ENCODE assay signal across 20 cellular contexts in the genomic region with DNA sequence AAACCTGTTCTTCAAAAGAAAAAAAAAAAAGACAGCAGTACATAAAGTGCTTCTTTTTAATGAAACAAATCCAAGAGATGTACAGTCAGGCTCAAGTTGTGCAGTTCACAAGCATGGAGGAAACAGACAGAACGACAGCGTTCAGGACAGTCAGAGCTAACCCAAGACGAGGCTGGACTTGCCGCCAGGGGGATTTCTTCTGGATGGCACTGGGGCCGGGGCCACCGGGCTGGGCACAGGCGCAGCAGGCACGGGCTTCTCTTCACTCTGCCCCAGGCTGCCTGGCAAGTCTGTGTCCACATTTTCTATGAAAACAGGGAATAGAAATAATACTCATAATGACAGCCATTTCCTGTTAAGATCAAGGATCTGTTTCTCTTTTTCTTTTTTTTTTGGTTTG. TPM values are rescaled to one million over a fixed set of nuclear protein-coding genes. Genes with fewer than 3 reads are reported as not detected.
DNase-seq lines count a peak whose midpoint lies in the region; ATAC-seq and TF ChIP-seq lines count a peak whose summit lies in the region.
"Had no signal": no experiment of that assay in that cellular context is flagged by ENCODE, and none has a peak within 500 bp of the region (broad histone marks: within the 10 kb centered on the region; RNA-seq: fewer than 3 reads in every experiment).

No MANE protein-coding gene starts in this region.

- H3K9me3 Mint-ChIP-seq in activated T-cell treated with anti-CD3 and anti-CD28 coated beads, Interleukin-2, amount 50 U/mL, for 4 hours, result no peaks in the 10 kb centered on the region
- H3K9me3 Mint-ChIP-seq: activated naive CD8-positive, alpha-beta T cell treated with anti-CD3 and anti-CD28 coated beads, Interleukin-2, amount 10 ng/mL, durations not matched to agents 7 days and 5 days; natural killer cell; stimulated activated naive B cell treated with anti-CD40 and anti-IgM and Interleukin-4, amounts not matched to agents 10 μg/mL and 1 μg/mL and 100 μg/mL, for 72 hours had no signal

- no peaks in the 10 kb centered on the region for H3K27me3 ChIP-seq in prostate gland (replicated peaks; ENCODE audit: insufficient read depth)
- H3K27me3 ChIP-seq: breast epithelium, SJSA1 had no signal

- H3K4me1 ChIP-seq in prostate gland (replicated peaks), result no peaks in the 10 kb centered on the region
- H3K4me1 ChIP-seq: breast epithelium had no signal

- no peak overlapping the region for H3K4me3 Mint-ChIP-seq in activated T-cell treated with anti-CD3 and anti-CD28 coated beads, Interleukin-2, amount 50 U/mL, for 4 hours
- no peak overlapping the region for H3K4me3 Mint-ChIP-seq in T-helper 17 cell
- H3K4me3 Mint-ChIP-seq: activated naive CD8-positive, alpha-beta T cell treated with anti-CD3 and anti-CD28 coated beads, Interleukin-2, amount 10 ng/mL, durations not matched to agents 7 days and 5 days; natural killer cell; stimulated activated naive B cell treated with anti-CD40 and anti-IgM and Interleukin-4, amounts not matched to agents 10 μg/mL and 1 μg/mL and 100 μg/mL, for 72 hours had no signal

- 50% methylated on average over 8 of the region's 8 CpGs for WGBS in prostate gland

- no peaks in the 10 kb centered on the region for H3K27me3 Mint-ChIP-seq in activated T-cell treated with anti-CD3 and anti-CD28 coated beads, Interleukin-2, amount 50 U/mL, for 4 hours (ENCODE audit: low read depth)
- H3K27me3 Mint-ChIP-seq in T-helper 17 cell, result no peaks in the 10 kb centered on the region
- H3K27me3 Mint-ChIP-seq: activated naive CD8-positive, alpha-beta T cell treated with anti-CD3 and anti-CD28 coated beads, Interleukin-2, amount 10 ng/mL, durations not matched to agents 7 days and 5 days; stimulated activated naive B cell treated with anti-CD40 and anti-IgM and Interleukin-4, amounts not matched to agents 10 μg/mL and 1 μg/mL and 100 μg/mL, for 72 hours had no signal

- intact Hi-C loops in prostate gland (cut with DNase I), result no loop called here

- H3K36me3 ChIP-seq in prostate gland, result no peaks in the 10 kb centered on the region
- H3K36me3 ChIP-seq: breast epithelium had no signal

- H3K4me1 Mint-ChIP-seq in activated T-cell treated with anti-CD3 and anti-CD28 coated beads, Interleukin-2, amount 50 U/mL, for 4 hours (ENCODE audit: low read depth), result peaks cover 8% of the 10 kb centered on the region
- peaks cover 10% of the 10 kb centered on the region for H3K4me1 Mint-ChIP-seq in T-helper 17 cell

- peaks cover 10% of the 10 kb centered on the region for H3K36me3 Mint-ChIP-seq in activated T-cell treated with anti-CD3 and anti-CD28 coated beads, Interleukin-2, amount 50 U/mL, for 4 hours (ENCODE audit: insufficient read depth)
- H3K36me3 Mint-ChIP-seq in T-helper 17 cell (ENCODE audit: low read depth), result no peaks in the 10 kb centered on the region
- H3K36me3 Mint-ChIP-seq: natural killer cell had no signal

- TF ChIP-seq POLR2A in prostate gland (IDR thresholded peaks at IDR 0.05), result no peak

- no peak for ATAC-seq in activated T-cell treated with anti-CD3 and anti-CD28 coated beads, Interleukin-2, amount 50 U/mL, for 4 hours
- ATAC-seq in T-helper 17 cell (no peak), GM19463 (IDR thresholded peaks at IDR 0.05; ENCODE audit: unreplicated experiment) (no peak)
- ATAC-seq: A549; natural killer cell; PC-3; stimulated activated naive B cell treated with anti-CD40 and anti-IgM and Interleukin-4, amounts not matched to agents 10 μg/mL and 1 μg/mL and 100 μg/mL, for 72 hours had no signal

- peak overlapping the region; percentile 43 for H3K27ac Mint-ChIP-seq in T-helper 17 cell
- H3K27ac Mint-ChIP-seq: activated naive CD8-positive, alpha-beta T cell treated with anti-CD3 and anti-CD28 coated beads, Interleukin-2, amount 10 ng/mL, durations not matched to agents 7 days and 5 days; stimulated activated naive B cell treated with anti-CD40 and anti-IgM and Interleukin-4, amounts not matched to agents 10 μg/mL and 1 μg/mL and 100 μg/mL, for 72 hours had no signal

- peak; percentile 2 for DNase-seq in activated T-cell treated with anti-CD3 and anti-CD28 coated beads, Interleukin-2, amount 50 U/mL, for 1 hour
- no peak for DNase-seq in activated T-cell treated with anti-CD3 and anti-CD28 coated beads, Interleukin-2, amount 50 U/mL, for 4 hours
- DNase-seq in T-helper 17 cell (no peak), epithelial cell of esophagus (ENCODE audit: low read depth) (peak; percentile 66), prostate gland (ENCODE audit: low spot score) (no peak), COLO829 (ENCODE audit: low spot score) (no peak)
- DNase-seq in activated CD4-positive, alpha-beta T cell treated with anti-CD3 and anti-CD28 coated beads for 48 hours, result no peak
- DNase-seq: activated CD8-positive, alpha-beta memory T cell treated with anti-CD3 and anti-CD28 coated beads, Interleukin-2, amount 50 U/mL, for 48 hours; activated naive CD8-positive, alpha-beta T cell treated with anti-CD3 and anti-CD28 coated beads, Interleukin-2, amount 10 ng/mL, durations not matched to agents 7 days and 5 days; DMS79; natural killer cell; NCI-H1436 treated with DMSO at 0.1 percent for 48 hours; NCI-H774; PC-3; stimulated activated naive B cell treated with anti-CD40 and anti-IgM and Interleukin-4, amounts not matched to agents 10 μg/mL and 1 μg/mL and 100 μg/mL, for 72 hours; trophoblast cell had no signal

- H3K9me3 ChIP-seq in T-helper 17 cell (ENCODE audit: control insufficient read depth, low read length, poor library complexity, severe bottlenecking), result no peaks in the 10 kb centered on the region
- H3K9me3 ChIP-seq in prostate gland, result no peaks in the 10 kb centered on the region
- H3K9me3 ChIP-seq: A549, breast epithelium, SJSA1 had no signal

- peak overlapping the region; percentile 48 to 58 for H3K27ac ChIP-seq in prostate gland
- H3K27ac ChIP-seq: A549, SJSA1 had no signal

- TF ChIP-seq CTCF in epithelial cell of esophagus (IDR thresholded peaks at IDR 0.05; ENCODE audit: insufficient read depth, low read depth, low read length, missing control alignments), result peak; percentile 51
- TF ChIP-seq CTCF in prostate gland (IDR thresholded peaks at IDR 0.05), result peak in 1 of 4 experiments; percentile 32

- H3K4me3 ChIP-seq in epithelial cell of esophagus (ENCODE audit: low read length) (no peak overlapping the region), prostate gland (no peak overlapping the region)
- H3K4me3 ChIP-seq: A549, breast epithelium, SJSA1 had no signal

RNA-seq across cellular contexts. Expression of gene NT5C, which starts 4.4 kb away (rescaled TPM):
- total RNA-seq in activated T-cell treated with anti-CD3 and anti-CD28 coated beads, Interleukin-2, amount 50 U/mL, for 4 hours, result 100 to 1,000 TPM in 1 of 3 donors, 10 to 100 TPM in 2; 91.0 to 103 (median 91.4) TPM
- total RNA-seq in T-helper 17 cell (10 to 100 TPM; 20.6 to 29.8 TPM), prostate gland (100 to 1,000 TPM; 120 to 166 TPM)

RNA-seq across cellular contexts. Expression of gene JPT1, which starts 18.4 kb away (rescaled TPM):
- 100 to 1,000 TPM; 161 to 182 (median 167) TPM for total RNA-seq in activated T-cell treated with anti-CD3 and anti-CD28 coated beads, Interleukin-2, amount 50 U/mL, for 4 hours
- total RNA-seq in T-helper 17 cell (10 to 100 TPM; 40.0 to 46.8 TPM), prostate gland (100 to 1,000 TPM in 1 of 2 donors, 10 to 100 TPM in 1; 97.9 to 132 TPM)

RNA-seq across cellular contexts. Expression of gene ARMC7, which starts 26.2 kb away (rescaled TPM):
- total RNA-seq in activated T-cell treated with anti-CD3 and anti-CD28 coated beads, Interleukin-2, amount 50 U/mL, for 4 hours, result 10 to 100 TPM; 13.2 to 14.4 (median 13.7) TPM
- 1 to 10 TPM; 8.9 to 9.3 TPM for total RNA-seq in T-helper 17 cell
- 10 to 100 TPM; 13.6 to 15.1 TPM for total RNA-seq in prostate gland

RNA-seq across cellular contexts. Expression of gene SUMO2, which starts 46.8 kb away (rescaled TPM):
- total RNA-seq in activated T-cell treated with anti-CD3 and anti-CD28 coated beads, Interleukin-2, amount 50 U/mL, for 4 hours, result 100 to 1,000 TPM; 594 to 609 (median 599) TPM
- total RNA-seq in T-helper 17 cell (100 to 1,000 TPM; 216 to 236 TPM), prostate gland (10 to 100 TPM; 79.7 to 97.2 TPM)

RNA-seq across cellular contexts. Expression of gene SLC16A5, which starts 48.2 kb away (rescaled TPM):
- total RNA-seq in activated T-cell treated with anti-CD3 and anti-CD28 coated beads, Interleukin-2, amount 50 U/mL, for 4 hours, result 1 to 10 TPM in 1 of 3 donors, under 1 TPM in 2; 0.53 to 1.2 (median 0.55) TPM
- 10 to 100 TPM; 11.7 to 14.9 TPM for total RNA-seq in T-helper 17 cell
- 10 to 100 TPM; 65.0 to 66.4 TPM for total RNA-seq in prostate gland

Comparison
In these comparisons a context has a peak if more than half of its experiments do, and no peak if none do; other contexts are left out.
1. DNase-seq: peak in activated T-cell treated with anti-CD3 and anti-CD28 coated beads, Interleukin-2, amount 50 U/mL, for 1 hour (single experiment) and epithelial cell of esophagus (single experiment); none in activated T-cell treated with anti-CD3 and anti-CD28 coated beads, Interleukin-2, amount 50 U/mL, for 4 hours (single experiment), T-helper 17 cell (0 of 3), prostate gland (single experiment), COLO829 (single experiment) and activated CD4-positive, alpha-beta T cell treated with anti-CD3 and anti-CD28 coated beads for 48 hours (single experiment).